ENCODE assay signal across 23 cellular contexts in the genomic region with DNA sequence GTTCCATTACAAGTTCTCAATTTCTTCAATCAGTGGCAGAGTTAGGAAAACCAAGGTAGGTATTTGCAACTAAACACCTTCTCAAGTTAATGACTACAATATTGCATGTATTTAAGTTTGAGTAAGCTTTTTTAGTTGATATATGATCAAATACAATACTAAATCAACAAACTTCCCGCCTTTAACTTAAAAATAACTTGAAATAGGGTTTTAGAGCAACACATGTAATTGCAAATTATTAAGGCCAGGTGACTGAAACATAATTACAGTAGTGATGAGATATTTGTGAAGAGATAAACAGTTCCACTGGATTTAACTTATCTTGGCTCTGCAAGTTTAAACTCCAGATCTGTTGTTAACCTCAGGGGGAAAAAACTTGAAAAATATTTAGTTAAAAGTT. TPM values are rescaled to one million over a fixed set of nuclear protein-coding genes. Genes with fewer than 3 reads are reported as not detected.
DNase-seq lines count a peak whose midpoint lies in the region; ATAC-seq and TF ChIP-seq lines count a peak whose summit lies in the region.
"Had no signal": no experiment of that assay in that cellular context is flagged by ENCODE, and none has a peak within 500 bp of the region (broad histone marks: within the 10 kb centered on the region; RNA-seq: fewer than 3 reads in every experiment).

No MANE protein-coding gene starts in this region.

- H3K9me3 ChIP-seq in colonic mucosa: no peaks in the 10 kb centered on the region
- H3K9me3 ChIP-seq in mucosa of rectum (ENCODE audit: control insufficient read depth in 2 of 2, low read length in 2 of 2): no peaks in the 10 kb centered on the region
- no peaks in the 10 kb centered on the region for H3K9me3 ChIP-seq in spleen
- H3K9me3 ChIP-seq: A549, pancreas, thoracic aorta had no signal

- peaks cover 9% of the 10 kb centered on the region for H3K4me1 Mint-ChIP-seq in HFFc6 (ENCODE audit: low read depth)

- H3K9me3 Mint-ChIP-seq in HFFc6: no peaks in the 10 kb centered on the region; the same call in 1 of the 2 replicates

- H3K4me1 ChIP-seq in colonic mucosa (peaks cover 4% of the 10 kb centered on the region), mucosa of rectum (ENCODE audit: control insufficient read depth in 2 of 2, insufficient read depth in 2 of 2, low read length in 2 of 2) (peaks cover 0 to 5% of the 10 kb centered on the region in 2 donors), spleen (peaks cover 0 to 79% (median 29%) of the 10 kb centered on the region in 6 donors)

- no peak overlapping the region for H3K4me3 Mint-ChIP-seq in HFFc6

- intact Hi-C loops in colonic mucosa (cut with DNase I) (no loop called here), spleen (cut with DNase I; ENCODE audit: low total_unique reads) (no loop called here)

- peak overlapping the region in 1 of 2 donors; percentile 87 for H3K9ac ChIP-seq in colonic mucosa (ENCODE audit: low read depth in 2 of 2, low read length in 2 of 2)
- H3K9ac ChIP-seq in mucosa of rectum (ENCODE audit: low read depth in 1 of 2, low read length in 2 of 2): peak overlapping the region in 1 of 2 donors; percentile 82
- H3K9ac ChIP-seq: BLaER1 treated with 17β-estradiol and CSF1 and Interleukin-3, amounts not matched to agents 10 nM and 100 nM; KMS-11 had no signal

- no peaks in the 10 kb centered on the region for H3K36me3 Mint-ChIP-seq in HFFc6 (ENCODE audit: low read depth)

- no peak overlapping the region for H3K27ac Mint-ChIP-seq in HFFc6

- TF ChIP-seq CTCF in colonic mucosa (IDR thresholded peaks at IDR 0.05) (no peak), spleen (IDR thresholded peaks at IDR 0.05 in 8 of 11, conservative IDR thresholded peaks at IDR 0.05 in 3 of 11) (no peak), HFFc6 (IDR thresholded peaks at IDR 0.05) (no peak)

- H3K4me3 ChIP-seq in colonic mucosa: no peak overlapping the region
- H3K4me3 ChIP-seq in mucosa of rectum (ENCODE audit: low read length in 2 of 2): peak overlapping the region; percentile 80 to 90
- H3K4me3 ChIP-seq in spleen: peak overlapping the region in 5 of 8 donors; percentile 78 to 86 (median 82)
- H3K4me3 ChIP-seq: A549; BLaER1 treated with 17β-estradiol and CSF1 and Interleukin-3, amounts not matched to agents 10 nM and 100 nM; pancreas; thoracic aorta had no signal

- ATAC-seq in HG03460 (IDR thresholded peaks at IDR 0.05; ENCODE audit: unreplicated experiment) (no peak), HG03045 (IDR thresholded peaks at IDR 0.05; ENCODE audit: unreplicated experiment) (no peak)
- ATAC-seq: A549 had no signal

- TF ChIP-seq POLR2A in spleen (IDR thresholded peaks at IDR 0.05): no peak

- WGBS in spleen, 5 donors: 39 to 63% (median 58%) methylated on average over 1 of the region's 1 CpG

- no peaks in the 10 kb centered on the region for H3K27me3 ChIP-seq in colonic mucosa
- H3K27me3 ChIP-seq in mucosa of rectum (ENCODE audit: control insufficient read depth in 2 of 2, insufficient read depth in 2 of 2, low read length in 2 of 2): no peaks in the 10 kb centered on the region
- H3K27me3 ChIP-seq in spleen (replicated peaks in 1 of 7): peaks cover 0 to 43% (median 15%) of the 10 kb centered on the region in 7 donors

- H3K27me3 Mint-ChIP-seq in HFFc6 (ENCODE audit: insufficient read depth): peaks cover 18% of the 10 kb centered on the region; the same call in 1 of the 2 replicates

- peak; percentile 26 for DNase-seq in NCI-H748 (lab: John Stamatoyannopoulos, UW; ENCODE audit: unreplicated experiment)
- DNase-seq in NCI-H748 treated with DMSO at 0.1 percent for 48 hours (lab: John Stamatoyannopoulos, UW): no peak
- no peak for DNase-seq in colonic mucosa
- DNase-seq in spleen: no peak
- DNase-seq in HFFc6: no peak
- DNase-seq: activated CD4-positive, alpha-beta T cell treated with anti-CD3 and anti-CD28 coated beads, Interleukin-2, amount 50 U/mL, for 1 hour; activated gamma-delta T cell; central memory CD4-positive, alpha-beta T cell; effector CD8-positive, alpha-beta T cell; hippocampal formation; NCI-H1436 treated with DMSO at 0.1 percent for 48 hours; NCI-H2227 treated with DMSO at 0.1 percent for 48 hours; pancreas; stimulated activated CD8-positive, alpha-beta memory T cell treated with anti-CD3 and anti-CD28 coated beads, Interleukin-4, amount 100 ng/mL, for 48 hours; SW 1271 had no signal

- no peaks in the 10 kb centered on the region for H3K36me3 ChIP-seq in colonic mucosa
- no peaks in the 10 kb centered on the region for H3K36me3 ChIP-seq in mucosa of rectum (ENCODE audit: control insufficient read depth in 2 of 2, insufficient read depth in 2 of 2, low read length in 2 of 2)
- no peaks in the 10 kb centered on the region for H3K36me3 ChIP-seq in spleen
- H3K36me3 ChIP-seq: BLaER1 treated with 17β-estradiol and CSF1 and Interleukin-3, amounts not matched to agents 10 nM and 100 nM; pancreas; thoracic aorta had no signal

- H3K27ac ChIP-seq in colonic mucosa (peak overlapping the region; percentile 82), mucosa of rectum (ENCODE audit: low read depth in 2 of 2, low read length in 2 of 2) (peak overlapping the region in 1 of 2 donors; percentile 77), spleen (peak overlapping the region in 7 of 8 donors; percentile 24 to 93 (median 90))
- H3K27ac ChIP-seq: A549; BLaER1 treated with 17β-estradiol and CSF1 and Interleukin-3, amounts not matched to agents 10 nM and 100 nM; KMS-11; thoracic aorta had no signal

RNA-seq across cellular contexts. Expression of a gene that starts 3.8 kb away (rescaled TPM):
- total RNA-seq in colonic mucosa (1 to 10 TPM; 3.9 to 5.2 TPM), spleen (10 to 100 TPM in 6 of 7 donors, 1 to 10 TPM in 1; 8.8 to 18.9 (median 15.8) TPM)
- polyA plus RNA-seq in spleen: 1 to 10 TPM in 2 of 3 donors, under 1 TPM in 1; 0.80 to 3.3 (median 1.0) TPM
- not detected for total RNA-seq in HFFc6 (2021; fragmentation: NEBNext Ultra II Directional; extraction: Animal tissue kit (Norgen Biotek cat#: 25700))
- total RNA-seq: G401 had no signal
- polyA plus RNA-seq: A549 had no signal

Comparison
In these comparisons a context has a peak if more than half of its experiments do, and no peak if none do; other contexts are left out.
1. RNA of a gene that starts 3.8 kb away (total RNA-seq): 8.8 to 18.9 TPM in spleen and 3.9 to 5.2 TPM in colonic mucosa; not detected in HFFc6; every median in the first group is over 4 times any median in the second.